Comparison of ENCODE assay signal across 1 cellular context in the genomic region with DNA sequence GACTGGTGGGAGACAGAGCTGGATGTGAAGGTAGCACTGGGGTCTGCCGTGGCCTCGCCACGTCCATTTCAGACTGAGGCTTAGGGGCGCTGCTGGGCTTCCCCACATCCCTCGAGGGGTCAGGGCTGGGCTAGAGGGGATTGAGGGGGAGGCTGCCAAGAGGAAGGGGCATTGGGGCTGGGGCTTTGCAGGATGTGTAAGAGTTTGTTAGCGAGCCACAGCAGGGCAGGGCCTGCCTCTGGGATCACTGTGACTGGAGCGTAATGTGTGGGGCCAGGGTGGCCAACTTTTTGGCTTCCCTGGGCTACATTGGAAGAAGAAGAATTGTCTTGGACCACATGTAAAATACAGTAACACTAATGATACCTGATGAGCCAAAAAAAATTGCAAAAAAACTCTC.
TF ChIP-seq lines count a peak whose summit lies in the region.

No MANE protein-coding gene starts in this region.

TF ChIP-seq in SK-N-SH, 30 proteins besides CTCF, POLR2A, EP300 and RAD21 (continued from another document):
- TF ChIP-seq, protein P1, sequence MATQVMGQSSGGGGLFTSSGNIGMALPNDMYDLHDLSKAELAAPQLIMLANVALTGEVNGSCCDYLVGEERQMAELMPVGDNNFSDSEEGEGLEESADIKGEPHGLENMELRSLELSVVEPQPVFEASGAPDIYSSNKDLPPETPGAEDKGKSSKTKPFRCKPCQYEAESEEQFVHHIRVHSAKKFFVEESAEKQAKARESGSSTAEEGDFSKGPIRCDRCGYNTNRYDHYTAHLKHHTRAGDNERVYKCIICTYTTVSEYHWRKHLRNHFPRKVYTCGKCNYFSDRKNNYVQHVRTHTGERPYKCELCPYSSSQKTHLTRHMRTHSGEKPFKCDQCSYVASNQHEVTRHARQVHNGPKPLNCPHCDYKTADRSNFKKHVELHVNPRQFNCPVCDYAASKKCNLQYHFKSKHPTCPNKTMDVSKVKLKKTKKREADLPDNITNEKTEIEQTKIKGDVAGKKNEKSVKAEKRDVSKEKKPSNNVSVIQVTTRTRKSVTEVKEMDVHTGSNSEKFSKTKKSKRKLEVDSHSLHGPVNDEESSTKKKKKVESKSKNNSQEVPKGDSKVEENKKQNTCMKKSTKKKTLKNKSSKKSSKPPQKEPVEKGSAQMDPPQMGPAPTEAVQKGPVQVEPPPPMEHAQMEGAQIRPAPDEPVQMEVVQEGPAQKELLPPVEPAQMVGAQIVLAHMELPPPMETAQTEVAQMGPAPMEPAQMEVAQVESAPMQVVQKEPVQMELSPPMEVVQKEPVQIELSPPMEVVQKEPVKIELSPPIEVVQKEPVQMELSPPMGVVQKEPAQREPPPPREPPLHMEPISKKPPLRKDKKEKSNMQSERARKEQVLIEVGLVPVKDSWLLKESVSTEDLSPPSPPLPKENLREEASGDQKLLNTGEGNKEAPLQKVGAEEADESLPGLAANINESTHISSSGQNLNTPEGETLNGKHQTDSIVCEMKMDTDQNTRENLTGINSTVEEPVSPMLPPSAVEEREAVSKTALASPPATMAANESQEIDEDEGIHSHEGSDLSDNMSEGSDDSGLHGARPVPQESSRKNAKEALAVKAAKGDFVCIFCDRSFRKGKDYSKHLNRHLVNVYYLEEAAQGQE (IDR thresholded peaks at IDR 0.05; ENCODE audit: low read depth, low read length) = no peak
- no peak for TF ChIP-seq EZH2phosphoT487 (IDR thresholded peaks at IDR 0.05; ENCODE audit: borderline replicate concordance, low read depth)
- TF ChIP-seq RXRA (IDR thresholded peaks at IDR 0.05; ENCODE audit: borderline replicate concordance, low read depth) = no peak
- TF ChIP-seq RCOR1 (IDR thresholded peaks at IDR 0.05; ENCODE audit: low read length) = no peak
- TF ChIP-seq YY1 (IDR thresholded peaks at IDR 0.05; ENCODE audit: low read depth) = no peak
- no peak for TF ChIP-seq FOSL2 (IDR thresholded peaks at IDR 0.05; ENCODE audit: borderline replicate concordance, low read depth)
- TF ChIP-seq, protein P2, sequence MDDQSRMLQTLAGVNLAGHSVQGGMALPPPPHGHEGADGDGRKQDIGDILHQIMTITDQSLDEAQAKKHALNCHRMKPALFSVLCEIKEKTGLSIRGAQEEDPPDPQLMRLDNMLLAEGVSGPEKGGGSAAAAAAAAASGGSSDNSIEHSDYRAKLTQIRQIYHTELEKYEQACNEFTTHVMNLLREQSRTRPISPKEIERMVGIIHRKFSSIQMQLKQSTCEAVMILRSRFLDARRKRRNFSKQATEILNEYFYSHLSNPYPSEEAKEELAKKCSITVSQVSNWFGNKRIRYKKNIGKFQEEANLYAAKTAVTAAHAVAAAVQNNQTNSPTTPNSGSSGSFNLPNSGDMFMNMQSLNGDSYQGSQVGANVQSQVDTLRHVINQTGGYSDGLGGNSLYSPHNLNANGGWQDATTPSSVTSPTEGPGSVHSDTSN (IDR thresholded peaks at IDR 0.05) = no peak
- no peak for TF ChIP-seq TEAD4 (IDR thresholded peaks at IDR 0.05; ENCODE audit: borderline replicate concordance, insufficient read depth)
TF ChIP-seq in SK-N-SH: peak in this region for 0.
